Comparison of ENCODE assay signal across 1 cellular context in the genomic region with DNA sequence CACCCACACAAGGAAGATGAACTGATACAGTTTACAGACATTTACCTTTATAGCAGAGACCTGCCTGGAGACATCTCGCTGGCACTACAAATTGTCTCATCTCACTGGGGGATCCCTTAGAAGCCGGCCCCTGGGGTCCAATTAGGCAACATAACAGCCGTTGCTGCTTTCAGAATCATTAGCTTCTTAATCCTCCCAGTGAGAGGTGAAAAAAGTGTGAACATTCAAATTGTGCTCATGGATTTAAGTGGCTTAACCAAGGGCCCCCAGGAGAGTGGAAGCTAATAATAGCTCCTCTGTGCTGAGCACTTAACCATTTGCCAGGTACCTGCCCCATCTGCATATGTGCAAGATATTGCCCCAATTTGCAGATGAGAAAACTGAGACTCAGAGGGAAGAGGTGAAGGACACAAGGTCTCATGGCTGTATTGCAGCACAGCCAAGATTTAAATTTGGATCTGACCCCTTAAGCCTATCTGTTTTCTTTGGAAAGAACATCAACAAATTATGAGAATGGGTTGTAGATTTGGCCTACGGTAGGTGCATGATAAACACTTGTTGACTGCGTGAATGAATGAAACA.
TF ChIP-seq lines count a peak whose summit lies in the region.

No MANE protein-coding gene starts in this region.

TF ChIP-seq in GM12878, 131 proteins besides CTCF, POLR2A, EP300 and RAD21 (continued from another document):
- TF ChIP-seq, protein P1, sequence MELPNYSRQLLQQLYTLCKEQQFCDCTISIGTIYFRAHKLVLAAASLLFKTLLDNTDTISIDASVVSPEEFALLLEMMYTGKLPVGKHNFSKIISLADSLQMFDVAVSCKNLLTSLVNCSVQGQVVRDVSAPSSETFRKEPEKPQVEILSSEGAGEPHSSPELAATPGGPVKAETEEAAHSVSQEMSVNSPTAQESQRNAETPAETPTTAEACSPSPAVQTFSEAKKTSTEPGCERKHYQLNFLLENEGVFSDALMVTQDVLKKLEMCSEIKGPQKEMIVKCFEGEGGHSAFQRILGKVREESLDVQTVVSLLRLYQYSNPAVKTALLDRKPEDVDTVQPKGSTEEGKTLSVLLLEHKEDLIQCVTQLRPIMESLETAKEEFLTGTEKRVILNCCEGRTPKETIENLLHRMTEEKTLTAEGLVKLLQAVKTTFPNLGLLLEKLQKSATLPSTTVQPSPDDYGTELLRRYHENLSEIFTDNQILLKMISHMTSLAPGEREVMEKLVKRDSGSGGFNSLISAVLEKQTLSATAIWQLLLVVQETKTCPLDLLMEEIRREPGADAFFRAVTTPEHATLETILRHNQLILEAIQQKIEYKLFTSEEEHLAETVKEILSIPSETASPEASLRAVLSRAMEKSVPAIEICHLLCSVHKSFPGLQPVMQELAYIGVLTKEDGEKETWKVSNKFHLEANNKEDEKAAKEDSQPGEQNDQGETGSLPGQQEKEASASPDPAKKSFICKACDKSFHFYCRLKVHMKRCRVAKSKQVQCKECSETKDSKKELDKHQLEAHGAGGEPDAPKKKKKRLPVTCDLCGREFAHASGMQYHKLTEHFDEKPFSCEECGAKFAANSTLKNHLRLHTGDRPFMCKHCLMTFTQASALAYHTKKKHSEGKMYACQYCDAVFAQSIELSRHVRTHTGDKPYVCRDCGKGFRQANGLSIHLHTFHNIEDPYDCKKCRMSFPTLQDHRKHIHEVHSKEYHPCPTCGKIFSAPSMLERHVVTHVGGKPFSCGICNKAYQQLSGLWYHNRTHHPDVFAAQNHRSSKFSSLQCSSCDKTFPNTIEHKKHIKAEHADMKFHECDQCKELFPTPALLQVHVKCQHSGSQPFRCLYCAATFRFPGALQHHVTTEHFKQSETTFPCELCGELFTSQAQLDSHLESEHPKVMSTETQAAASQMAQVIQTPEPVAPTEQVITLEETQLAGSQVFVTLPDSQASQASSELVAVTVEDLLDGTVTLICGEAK (IDR thresholded peaks at IDR 0.05; ENCODE audit: borderline replicate concordance): no peak
- TF ChIP-seq, protein P2, sequence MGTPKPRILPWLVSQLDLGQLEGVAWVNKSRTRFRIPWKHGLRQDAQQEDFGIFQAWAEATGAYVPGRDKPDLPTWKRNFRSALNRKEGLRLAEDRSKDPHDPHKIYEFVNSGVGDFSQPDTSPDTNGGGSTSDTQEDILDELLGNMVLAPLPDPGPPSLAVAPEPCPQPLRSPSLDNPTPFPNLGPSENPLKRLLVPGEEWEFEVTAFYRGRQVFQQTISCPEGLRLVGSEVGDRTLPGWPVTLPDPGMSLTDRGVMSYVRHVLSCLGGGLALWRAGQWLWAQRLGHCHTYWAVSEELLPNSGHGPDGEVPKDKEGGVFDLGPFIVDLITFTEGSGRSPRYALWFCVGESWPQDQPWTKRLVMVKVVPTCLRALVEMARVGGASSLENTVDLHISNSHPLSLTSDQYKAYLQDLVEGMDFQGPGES (IDR thresholded peaks at IDR 0.05): no peak
- TF ChIP-seq, protein P3, sequence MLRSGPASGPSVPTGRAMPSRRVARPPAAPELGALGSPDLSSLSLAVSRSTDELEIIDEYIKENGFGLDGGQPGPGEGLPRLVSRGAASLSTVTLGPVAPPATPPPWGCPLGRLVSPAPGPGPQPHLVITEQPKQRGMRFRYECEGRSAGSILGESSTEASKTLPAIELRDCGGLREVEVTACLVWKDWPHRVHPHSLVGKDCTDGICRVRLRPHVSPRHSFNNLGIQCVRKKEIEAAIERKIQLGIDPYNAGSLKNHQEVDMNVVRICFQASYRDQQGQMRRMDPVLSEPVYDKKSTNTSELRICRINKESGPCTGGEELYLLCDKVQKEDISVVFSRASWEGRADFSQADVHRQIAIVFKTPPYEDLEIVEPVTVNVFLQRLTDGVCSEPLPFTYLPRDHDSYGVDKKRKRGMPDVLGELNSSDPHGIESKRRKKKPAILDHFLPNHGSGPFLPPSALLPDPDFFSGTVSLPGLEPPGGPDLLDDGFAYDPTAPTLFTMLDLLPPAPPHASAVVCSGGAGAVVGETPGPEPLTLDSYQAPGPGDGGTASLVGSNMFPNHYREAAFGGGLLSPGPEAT (IDR thresholded peaks at IDR 0.05; ENCODE audit: low read depth): peak; percentile 49; the same call in 1 of the 2 replicates
- TF ChIP-seq YBX1 (IDR thresholded peaks at IDR 0.05): no peak
- TF ChIP-seq BCL11A (IDR thresholded peaks at IDR 0.05; ENCODE audit: low read depth, low read length): peak; percentile 92; the same call in 1 of the 2 replicates
- TF ChIP-seq BACH1 (IDR thresholded peaks at IDR 0.05; ENCODE audit: borderline replicate concordance): peak; percentile 24; the same call in 1 of the 2 replicates
- TF ChIP-seq SMAD1 (IDR thresholded peaks at IDR 0.05; ENCODE audit: low read depth, partially characterized antibody): no peak
- TF ChIP-seq, protein P4, sequence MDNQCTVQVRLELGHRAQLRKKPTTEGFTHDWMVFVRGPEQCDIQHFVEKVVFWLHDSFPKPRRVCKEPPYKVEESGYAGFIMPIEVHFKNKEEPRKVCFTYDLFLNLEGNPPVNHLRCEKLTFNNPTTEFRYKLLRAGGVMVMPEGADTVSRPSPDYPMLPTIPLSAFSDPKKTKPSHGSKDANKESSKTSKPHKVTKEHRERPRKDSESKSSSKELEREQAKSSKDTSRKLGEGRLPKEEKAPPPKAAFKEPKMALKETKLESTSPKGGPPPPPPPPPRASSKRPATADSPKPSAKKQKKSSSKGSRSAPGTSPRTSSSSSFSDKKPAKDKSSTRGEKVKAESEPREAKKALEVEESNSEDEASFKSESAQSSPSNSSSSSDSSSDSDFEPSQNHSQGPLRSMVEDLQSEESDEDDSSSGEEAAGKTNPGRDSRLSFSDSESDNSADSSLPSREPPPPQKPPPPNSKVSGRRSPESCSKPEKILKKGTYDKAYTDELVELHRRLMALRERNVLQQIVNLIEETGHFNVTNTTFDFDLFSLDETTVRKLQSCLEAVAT (IDR thresholded peaks at IDR 0.05): 0 out of 2 replicates have a peak, but pooled peaks have one; percentile 20
- TF ChIP-seq KLF5 (IDR thresholded peaks at IDR 0.05; ENCODE audit: partially characterized antibody): no peak
- TF ChIP-seq, protein P5, sequence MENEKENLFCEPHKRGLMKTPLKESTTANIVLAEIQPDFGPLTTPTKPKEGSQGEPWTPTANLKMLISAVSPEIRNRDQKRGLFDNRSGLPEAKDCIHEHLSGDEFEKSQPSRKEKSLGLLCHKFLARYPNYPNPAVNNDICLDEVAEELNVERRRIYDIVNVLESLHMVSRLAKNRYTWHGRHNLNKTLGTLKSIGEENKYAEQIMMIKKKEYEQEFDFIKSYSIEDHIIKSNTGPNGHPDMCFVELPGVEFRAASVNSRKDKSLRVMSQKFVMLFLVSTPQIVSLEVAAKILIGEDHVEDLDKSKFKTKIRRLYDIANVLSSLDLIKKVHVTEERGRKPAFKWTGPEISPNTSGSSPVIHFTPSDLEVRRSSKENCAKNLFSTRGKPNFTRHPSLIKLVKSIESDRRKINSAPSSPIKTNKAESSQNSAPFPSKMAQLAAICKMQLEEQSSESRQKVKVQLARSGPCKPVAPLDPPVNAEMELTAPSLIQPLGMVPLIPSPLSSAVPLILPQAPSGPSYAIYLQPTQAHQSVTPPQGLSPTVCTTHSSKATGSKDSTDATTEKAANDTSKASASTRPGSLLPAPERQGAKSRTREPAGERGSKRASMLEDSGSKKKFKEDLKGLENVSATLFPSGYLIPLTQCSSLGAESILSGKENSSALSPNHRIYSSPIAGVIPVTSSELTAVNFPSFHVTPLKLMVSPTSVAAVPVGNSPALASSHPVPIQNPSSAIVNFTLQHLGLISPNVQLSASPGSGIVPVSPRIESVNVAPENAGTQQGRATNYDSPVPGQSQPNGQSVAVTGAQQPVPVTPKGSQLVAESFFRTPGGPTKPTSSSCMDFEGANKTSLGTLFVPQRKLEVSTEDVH (IDR thresholded peaks at IDR 0.05; ENCODE audit: low read depth, partially characterized antibody): no peak
- TF ChIP-seq MYC (IDR thresholded peaks at IDR 0.05; ENCODE audit: insufficient read depth, insufficient read length, insufficient replicate concordance, low read length, severe bottlenecking): no peak
- TF ChIP-seq IKZF2 (IDR thresholded peaks at IDR 0.05): peak; percentile 61 to 74; a peak in 2 of 4 replicates
- TF ChIP-seq ATF7 (IDR thresholded peaks at IDR 0.05; ENCODE audit: low read depth): peak; percentile 63
- TF ChIP-seq BHLHE40 (IDR thresholded peaks at IDR 0.05; ENCODE audit: borderline replicate concordance in 1 of 2, low read depth in 2 of 2, low read length in 1 of 2): peak in 1 of 2 experiments; percentile 46; a peak in 1 of 4 replicates
- TF ChIP-seq NR2F1 (conservative IDR thresholded peaks at IDR 0.05): peak; percentile 59
- TF ChIP-seq CBX3 (IDR thresholded peaks at IDR 0.05; ENCODE audit: borderline replicate concordance, low read depth): no peak
- TF ChIP-seq, protein P6, sequence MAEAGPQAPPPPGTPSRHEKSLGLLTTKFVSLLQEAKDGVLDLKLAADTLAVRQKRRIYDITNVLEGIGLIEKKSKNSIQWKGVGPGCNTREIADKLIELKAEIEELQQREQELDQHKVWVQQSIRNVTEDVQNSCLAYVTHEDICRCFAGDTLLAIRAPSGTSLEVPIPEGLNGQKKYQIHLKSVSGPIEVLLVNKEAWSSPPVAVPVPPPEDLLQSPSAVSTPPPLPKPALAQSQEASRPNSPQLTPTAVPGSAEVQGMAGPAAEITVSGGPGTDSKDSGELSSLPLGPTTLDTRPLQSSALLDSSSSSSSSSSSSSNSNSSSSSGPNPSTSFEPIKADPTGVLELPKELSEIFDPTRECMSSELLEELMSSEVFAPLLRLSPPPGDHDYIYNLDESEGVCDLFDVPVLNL (IDR thresholded peaks at IDR 0.05; ENCODE audit: low read depth, low read length): no peak
- TF ChIP-seq TBL1XR1 (IDR thresholded peaks at IDR 0.05; ENCODE audit: low read depth, low read length): no peak
- peak; percentile 99 for TF ChIP-seq MTA2 (IDR thresholded peaks at IDR 0.05; ENCODE audit: low read depth)
- peak; percentile 95 for TF ChIP-seq MEF2B (IDR thresholded peaks at IDR 0.05; ENCODE audit: partially characterized antibody, poor library complexity, severe bottlenecking)
- TF ChIP-seq ASH2L (IDR thresholded peaks at IDR 0.05; ENCODE audit: borderline replicate concordance, low read depth): no peak
- TF ChIP-seq DPF2 (IDR thresholded peaks at IDR 0.05): peak; percentile 68; the same call in 1 of the 2 replicates
- TF ChIP-seq TCF12 (IDR thresholded peaks at IDR 0.05; ENCODE audit: low read depth, low read length): 0 out of 2 replicates have a peak, but pooled peaks have one; percentile 14
- TF ChIP-seq SREBF2 (IDR thresholded peaks at IDR 0.05; ENCODE audit: low read length): no peak
- TF ChIP-seq ZNF217 (IDR thresholded peaks at IDR 0.05): peak; percentile 80
- TF ChIP-seq EGR1 (IDR thresholded peaks at IDR 0.05; ENCODE audit: borderline replicate concordance in 1 of 2, low read depth in 2 of 2, low read length in 2 of 2): no peak
- 0 out of 2 replicates have a peak, but pooled peaks have one; percentile 0 for TF ChIP-seq ZNF24 (IDR thresholded peaks at IDR 0.05)
- TF ChIP-seq NBN (IDR thresholded peaks at IDR 0.05): peak; percentile 30; the same call in 1 of the 2 replicates
- peak; percentile 70 for TF ChIP-seq IKZF1 (conservative IDR thresholded peaks at IDR 0.05)
- TF ChIP-seq CREM (IDR thresholded peaks at IDR 0.05; ENCODE audit: low read depth): no peak
TF ChIP-seq in GM12878: peak in this region for 18.
